34 cellular contexts compared by ENCODE assay signal in the genomic region with DNA sequence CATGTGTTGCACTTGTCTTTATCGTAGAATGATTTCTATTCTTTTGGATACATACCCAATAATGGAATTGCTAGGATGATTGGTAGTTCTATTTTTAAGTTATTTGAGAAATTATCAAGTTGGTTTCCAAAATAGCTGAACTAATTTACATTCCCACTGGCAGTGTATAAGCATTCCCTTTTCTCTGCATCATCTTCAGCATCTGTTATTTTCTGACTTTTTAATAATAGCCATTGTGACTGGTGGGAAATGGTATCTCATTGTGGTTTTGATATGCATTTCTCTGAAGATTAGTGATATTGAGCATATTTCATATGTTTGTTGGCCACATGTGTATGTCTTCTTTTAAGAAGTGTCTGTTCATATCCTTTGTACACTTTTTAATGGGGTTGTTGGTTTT.
"Had no signal": no experiment of that assay in that cellular context is flagged by ENCODE, and none has a peak within 500 bp of the region (broad histone marks: within the 10 kb centered on the region; RNA-seq: fewer than 3 reads in every experiment).

No MANE protein-coding gene starts in this region.

- H3K9me3 Mint-ChIP-seq: activated CD4-positive, alpha-beta memory T cell treated with anti-CD3 and anti-CD28 coated beads, Interleukin-2, amount 10 ng/mL, durations not matched to agents 7 days and 5 days; activated CD4-positive, alpha-beta T cell treated with anti-CD3 and anti-CD28 coated beads, Interleukin-2, amount 10 ng/mL, durations not matched to agents 24 days and 14 days; activated naive CD4-positive, alpha-beta T cell treated with anti-CD3 and anti-CD28 coated beads, Interleukin-2, amount 10 ng/mL, durations not matched to agents 7 days and 5 days; activated naive CD4-positive, alpha-beta T cell treated with anti-CD3 and anti-CD28 coated beads, Interleukin-2, amount 50 U/mL, for 24 hours; activated naive CD8-positive, alpha-beta T cell treated with anti-CD3 and anti-CD28 coated beads, Interleukin-2, amount 10 ng/mL, durations not matched to agents 7 days and 5 days; activated naive CD8-positive, alpha-beta T cell treated with anti-CD3 and anti-CD28 coated beads, Interleukin-2, amount 50 U/mL, for 24 hours; activated T-cell treated with anti-CD3 and anti-CD28 coated beads, Interleukin-2, amount 50 U/mL, for 24 hours; activated T-helper 2 cell treated with anti-CD3 and anti-CD28 coated beads, Interferon-gamma antibody, Interleukin-2, Interleukin-4, amounts not matched to agents 10 μg/mL and 5 μg/mL and 100 μg/mL, durations not matched to agents 14 hours and 24 hours and 36 hours; T-helper 1 cell treated with Interleukin-12 subunit alpha and Interleukin-12 subunit beta and Interleukin-4 antibody, amounts not matched to agents 30 μg/mL and 1 μg/mL, for 36 hours; T-helper 2 cell treated with Interferon-gamma antibody and Interleukin-4, amounts not matched to agents 5 μg/mL and 100 μg/mL, for 36 hours had no signal

- H3K27ac Mint-ChIP-seq: activated B cell treated with CpG ODN at 0.5 μM for 24 hours; activated CD4-positive, alpha-beta memory T cell treated with anti-CD3 and anti-CD28 coated beads, Interleukin-2, amount 10 ng/mL, durations not matched to agents 7 days and 5 days; activated CD4-positive, alpha-beta T cell treated with anti-CD3 and anti-CD28 coated beads, Interleukin-2, amount 10 ng/mL, durations not matched to agents 24 days and 14 days; activated CD8-positive, alpha-beta memory T cell treated with anti-CD3 and anti-CD28 coated beads, Interleukin-2, amount 10 ng/mL, durations not matched to agents 7 days and 5 days; activated CD8-positive, alpha-beta T cell treated with anti-CD3 and anti-CD28 coated beads, Interleukin-2, amount 10 ng/mL, durations not matched to agents 7 days and 5 days; activated naive CD4-positive, alpha-beta T cell treated with anti-CD3 and anti-CD28 coated beads, Interleukin-2, amount 10 ng/mL, durations not matched to agents 7 days and 5 days; activated naive CD4-positive, alpha-beta T cell treated with anti-CD3 and anti-CD28 coated beads, Interleukin-2, amount 50 U/mL, for 24 hours; activated naive CD8-positive, alpha-beta T cell; activated naive CD8-positive, alpha-beta T cell treated with anti-CD3 and anti-CD28 coated beads, Interleukin-2, amount 10 ng/mL, durations not matched to agents 7 days and 5 days; activated naive CD8-positive, alpha-beta T cell treated with anti-CD3 and anti-CD28 coated beads, Interleukin-2, amount 50 U/mL, for 24 hours; activated T-cell treated with anti-CD3 and anti-CD28 coated beads, Interleukin-2, amount 50 U/mL, for 24 hours; activated T-helper 2 cell treated with anti-CD3 and anti-CD28 coated beads, Interferon-gamma antibody, Interleukin-2, Interleukin-4, amounts not matched to agents 10 μg/mL and 5 μg/mL and 100 μg/mL, durations not matched to agents 14 hours and 24 hours and 36 hours; T-helper 1 cell treated with Interleukin-12 subunit alpha and Interleukin-12 subunit beta and Interleukin-4 antibody, amounts not matched to agents 30 μg/mL and 1 μg/mL, for 36 hours; T-helper 2 cell treated with Interferon-gamma antibody and Interleukin-4, amounts not matched to agents 5 μg/mL and 100 μg/mL, for 36 hours had no signal

- H3K36me3 Mint-ChIP-seq: activated CD8-positive, alpha-beta memory T cell treated with anti-CD3 and anti-CD28 coated beads, Interleukin-2, amount 10 ng/mL, durations not matched to agents 7 days and 5 days; activated naive CD4-positive, alpha-beta T cell treated with anti-CD3 and anti-CD28 coated beads, Interleukin-2, amount 10 ng/mL, durations not matched to agents 7 days and 5 days; activated naive CD8-positive, alpha-beta T cell treated with anti-CD3 and anti-CD28 coated beads, Interleukin-2, amount 10 ng/mL, durations not matched to agents 7 days and 5 days had no signal

- H3K4me3 Mint-ChIP-seq: activated B cell treated with CpG ODN at 0.5 μM for 24 hours; activated CD4-positive, alpha-beta memory T cell treated with anti-CD3 and anti-CD28 coated beads, Interleukin-2, amount 10 ng/mL, durations not matched to agents 7 days and 5 days; activated CD4-positive, alpha-beta T cell treated with anti-CD3 and anti-CD28 coated beads, Interleukin-2, amount 10 ng/mL, durations not matched to agents 24 days and 14 days; activated CD8-positive, alpha-beta memory T cell treated with anti-CD3 and anti-CD28 coated beads, Interleukin-2, amount 10 ng/mL, durations not matched to agents 7 days and 5 days; activated CD8-positive, alpha-beta T cell treated with anti-CD3 and anti-CD28 coated beads, Interleukin-2, amount 10 ng/mL, durations not matched to agents 7 days and 5 days; activated naive CD4-positive, alpha-beta T cell treated with anti-CD3 and anti-CD28 coated beads, Interleukin-2, amount 10 ng/mL, durations not matched to agents 7 days and 5 days; activated naive CD4-positive, alpha-beta T cell treated with anti-CD3 and anti-CD28 coated beads, Interleukin-2, amount 50 U/mL, for 24 hours; activated naive CD8-positive, alpha-beta T cell; activated naive CD8-positive, alpha-beta T cell treated with anti-CD3 and anti-CD28 coated beads, Interleukin-2, amount 10 ng/mL, durations not matched to agents 7 days and 5 days; activated naive CD8-positive, alpha-beta T cell treated with anti-CD3 and anti-CD28 coated beads, Interleukin-2, amount 50 U/mL, for 24 hours; activated T-cell treated with anti-CD3 and anti-CD28 coated beads, Interleukin-2, amount 50 U/mL, for 24 hours; T-helper 1 cell treated with Interleukin-12 subunit alpha and Interleukin-12 subunit beta and Interleukin-4 antibody, amounts not matched to agents 30 μg/mL and 1 μg/mL, for 36 hours; T-helper 2 cell treated with Interferon-gamma antibody and Interleukin-4, amounts not matched to agents 5 μg/mL and 100 μg/mL, for 36 hours had no signal

- H3K27ac ChIP-seq: ascending aorta, body of pancreas, brain microvascular endothelial cell, breast epithelium, VCaP had no signal

- H3K27me3 Mint-ChIP-seq: activated CD8-positive, alpha-beta memory T cell treated with anti-CD3 and anti-CD28 coated beads, Interleukin-2, amount 10 ng/mL, durations not matched to agents 7 days and 5 days; activated naive CD4-positive, alpha-beta T cell treated with anti-CD3 and anti-CD28 coated beads, Interleukin-2, amount 10 ng/mL, durations not matched to agents 7 days and 5 days; activated T-cell treated with anti-CD3 and anti-CD28 coated beads, Interleukin-2, amount 50 U/mL, for 24 hours had no signal

- H3K4me1 Mint-ChIP-seq: activated B cell treated with CpG ODN at 0.5 μM for 24 hours; activated CD4-positive, alpha-beta memory T cell treated with anti-CD3 and anti-CD28 coated beads, Interleukin-2, amount 10 ng/mL, durations not matched to agents 7 days and 5 days; activated CD4-positive, alpha-beta T cell treated with anti-CD3 and anti-CD28 coated beads, Interleukin-2, amount 10 ng/mL, durations not matched to agents 24 days and 14 days; activated CD8-positive, alpha-beta memory T cell treated with anti-CD3 and anti-CD28 coated beads, Interleukin-2, amount 10 ng/mL, durations not matched to agents 7 days and 5 days; activated naive CD4-positive, alpha-beta T cell treated with anti-CD3 and anti-CD28 coated beads, Interleukin-2, amount 10 ng/mL, durations not matched to agents 7 days and 5 days; activated naive CD4-positive, alpha-beta T cell treated with anti-CD3 and anti-CD28 coated beads, Interleukin-2, amount 50 U/mL, for 24 hours; activated naive CD8-positive, alpha-beta T cell treated with anti-CD3 and anti-CD28 coated beads, Interleukin-2, amount 10 ng/mL, durations not matched to agents 7 days and 5 days; activated naive CD8-positive, alpha-beta T cell treated with anti-CD3 and anti-CD28 coated beads, Interleukin-2, amount 50 U/mL, for 24 hours had no signal

- H3K27me3 ChIP-seq: ascending aorta, body of pancreas, brain microvascular endothelial cell, breast epithelium had no signal

- DNase-seq: activated B cell treated with CpG ODN at 0.5 μM for 24 hours; activated CD4-positive, alpha-beta memory T cell treated with anti-CD3 and anti-CD28 coated beads, Interleukin-2, amount 10 ng/mL, durations not matched to agents 7 days and 5 days; activated CD4-positive, alpha-beta T cell treated with anti-CD3 and anti-CD28 coated beads for 4 hours; activated CD4-positive, alpha-beta T cell treated with anti-CD3 and anti-CD28 coated beads, Interleukin-2, amount 10 ng/mL, durations not matched to agents 24 days and 14 days; activated CD4-positive, alpha-beta T cell treated with anti-CD3 and anti-CD28 coated beads, Interleukin-2, amount 50 U/mL, for 48 hours; activated CD4-positive, CD25-positive, alpha-beta regulatory T cell treated with anti-CD3 and anti-CD28 coated beads, Interleukin-2, amount 50 U/mL, for 72 hours; activated CD8-positive, alpha-beta memory T cell treated with anti-CD3 and anti-CD28 coated beads for 24 hours; activated CD8-positive, alpha-beta memory T cell treated with anti-CD3 and anti-CD28 coated beads, Interleukin-2, amount 10 ng/mL, durations not matched to agents 7 days and 5 days; activated CD8-positive, alpha-beta memory T cell treated with anti-CD3 and anti-CD28 coated beads, Interleukin-2, amount 50 U/mL, for 48 hours; activated CD8-positive, alpha-beta T cell treated with anti-CD3 and anti-CD28 coated beads, Interleukin-2, amount 10 ng/mL, durations not matched to agents 7 days and 5 days; activated effector memory CD4-positive, alpha-beta T cell treated with Interleukin-2 at 50 U/mL for 16 hours; activated gamma-delta T cell; activated naive CD4-positive, alpha-beta T cell treated with anti-CD3 and anti-CD28 coated beads, Interleukin-2, amount 10 ng/mL, durations not matched to agents 7 days and 5 days; activated naive CD4-positive, alpha-beta T cell treated with Interleukin-2 at 50 U/mL for 16 hours; activated naive CD8-positive, alpha-beta T cell treated with anti-CD3 and anti-CD28 coated beads, Interleukin-2, amount 10 ng/mL, durations not matched to agents 7 days and 5 days; activated naive CD8-positive, alpha-beta T cell treated with anti-CD3 and anti-CD28 coated beads, Interleukin-2, amount 50 U/mL, for 24 hours; activated T-cell treated with anti-CD3 and anti-CD28 coated beads, Interleukin-2, amount 50 U/mL, for 24 hours; activated T-cell treated with anti-CD3 and anti-CD28 coated beads, Interleukin-2, amount 50 U/mL, for 48 hours; amygdala; anterior cingulate cortex; body of pancreas; brain microvascular endothelial cell; central memory CD4-positive, alpha-beta T cell; T-helper 1 cell; T-helper 2 cell; T-helper 9 cell had no signal

- H3K4me1 ChIP-seq: ascending aorta, body of pancreas, breast epithelium had no signal

- H3K36me3 ChIP-seq: ascending aorta, brain microvascular endothelial cell, breast epithelium had no signal

- H3K9me3 ChIP-seq: body of pancreas, breast epithelium had no signal

- H3K4me3 ChIP-seq: ascending aorta, body of pancreas, breast epithelium had no signal
